ENCODE assay signal across 13 cellular contexts in the genomic region with DNA sequence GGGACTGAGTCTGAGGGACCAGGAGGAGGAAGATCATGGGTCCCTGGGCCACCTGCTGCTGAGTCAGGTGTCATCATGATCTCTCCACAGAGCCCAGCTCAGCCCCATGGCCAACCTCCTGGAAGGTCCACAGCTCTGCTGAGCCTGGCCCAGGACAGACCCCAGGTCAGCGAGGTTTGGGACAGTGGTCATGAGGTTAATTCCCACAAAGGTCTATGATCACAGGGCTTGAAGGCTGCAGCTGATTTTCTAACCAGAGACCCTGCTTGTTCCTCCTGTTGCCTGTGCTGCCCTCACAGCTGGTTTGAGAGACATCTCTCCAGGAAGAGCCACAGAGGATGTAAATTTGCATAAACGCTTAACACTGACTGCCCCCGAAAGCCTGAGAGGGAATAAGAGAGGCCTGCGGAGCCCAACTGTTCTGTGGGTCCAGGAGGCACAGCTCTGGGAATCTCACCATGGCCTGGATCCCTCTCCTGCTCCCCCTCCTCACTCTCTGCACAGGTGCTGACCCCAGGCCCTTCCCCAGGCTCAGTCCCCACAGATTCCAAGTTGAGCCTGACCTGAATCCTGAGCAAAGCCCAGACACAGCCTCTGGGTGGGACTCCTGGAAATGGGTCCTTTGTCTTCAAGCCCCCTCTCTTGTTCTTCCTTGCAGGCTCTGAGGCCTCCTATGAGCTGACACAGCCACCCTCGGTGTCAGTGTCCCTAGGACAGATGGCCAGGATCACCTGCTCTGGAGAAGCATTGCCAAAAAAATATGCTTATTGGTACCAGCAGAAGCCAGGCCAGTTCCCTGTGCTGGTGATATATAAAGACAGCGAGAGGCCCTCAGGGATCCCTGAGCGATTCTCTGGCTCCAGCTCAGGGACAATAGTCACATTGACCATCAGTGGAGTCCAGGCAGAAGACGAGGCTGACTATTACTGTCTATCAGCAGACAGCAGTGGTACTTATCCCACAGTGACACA.
DNase-seq lines count a peak whose midpoint lies in the region; ATAC-seq and TF ChIP-seq lines count a peak whose summit lies in the region.
"Had no signal": no experiment of that assay in that cellular context is flagged by ENCODE, and none has a peak within 500 bp of the region (broad histone marks: within the 10 kb centered on the region; RNA-seq: fewer than 3 reads in every experiment).

No MANE protein-coding gene starts in this region.

- DNase-seq in GM12864 (ENCODE audit: low read depth) (peak; percentile 34), MM.1S (peak; percentile 67), mucosa of descending colon (no peak), WERI-Rb-1 (no peak), GDM1 (lab: John Stamatoyannopoulos, UW) (no peak), ureter (ENCODE audit: low spot score) (no peak)
- DNase-seq in T-helper 2 cell treated with Interferon-gamma antibody and Interleukin-4, amounts not matched to agents 5 μg/mL and 100 μg/mL, for 36 hours (ENCODE audit: low spot score) = no peak
- DNase-seq: DMS 273 treated with DMSO at 0.1 percent for 48 hours, left lung had no signal

- no peak overlapping the region for H3K27ac Mint-ChIP-seq in T-helper 2 cell treated with Interferon-gamma antibody and Interleukin-4, amounts not matched to agents 5 μg/mL and 100 μg/mL, for 36 hours
- H3K27ac Mint-ChIP-seq: activated CD4-positive, alpha-beta memory T cell treated with anti-CD3 and anti-CD28 coated beads, Interleukin-2, amount 10 ng/mL, durations not matched to agents 7 days and 5 days had no signal

- H3K36me3 ChIP-seq in MM.1S (replicated peaks; ENCODE audit: insufficient read depth, low read length) (no peaks in the 10 kb centered on the region), mucosa of descending colon (ENCODE audit: low read depth) (no peaks in the 10 kb centered on the region), WERI-Rb-1 (no peaks in the 10 kb centered on the region)
- H3K36me3 ChIP-seq: ascending aorta, left lung had no signal

- TF ChIP-seq CTCF in GM12864 (IDR thresholded peaks at IDR 0.05; ENCODE audit: low read depth, low read length, missing control alignments) (no peak), MM.1S (IDR thresholded peaks at IDR 0.05; ENCODE audit: low read length) (no peak), mucosa of descending colon (IDR thresholded peaks at IDR 0.05) (no peak), WERI-Rb-1 (IDR thresholded peaks at IDR 0.05; ENCODE audit: low read depth, low read length) (no peak)

- H2AFZ ChIP-seq in MM.1S (ENCODE audit: low read length) = no peak overlapping the region; the same call in 1 of the 2 replicates

- H3F3A ChIP-seq in MM.1S (ENCODE audit: insufficient read depth, low read length) = peaks cover 41% of the 10 kb centered on the region

- no peaks in the 10 kb centered on the region for H3K9me3 Mint-ChIP-seq in T-helper 2 cell treated with Interferon-gamma antibody and Interleukin-4, amounts not matched to agents 5 μg/mL and 100 μg/mL, for 36 hours
- H3K9me3 Mint-ChIP-seq: activated CD4-positive, alpha-beta memory T cell treated with anti-CD3 and anti-CD28 coated beads, Interleukin-2, amount 10 ng/mL, durations not matched to agents 7 days and 5 days had no signal

- peaks cover 5% of the 10 kb centered on the region for H3K27me3 Mint-ChIP-seq in T-helper 2 cell treated with Interferon-gamma antibody and Interleukin-4, amounts not matched to agents 5 μg/mL and 100 μg/mL, for 36 hours (ENCODE audit: low read depth)

- H3K9me3 ChIP-seq in MM.1S (replicated peaks; ENCODE audit: insufficient read depth, low read length) = no peaks in the 10 kb centered on the region
- no peaks in the 10 kb centered on the region for H3K9me3 ChIP-seq in mucosa of descending colon
- H3K9me3 ChIP-seq in WERI-Rb-1 (ENCODE audit: severe bottlenecking) = no peaks in the 10 kb centered on the region
- H3K9me3 ChIP-seq: ascending aorta, left lung had no signal

- H3K4me3 Mint-ChIP-seq in T-helper 2 cell treated with Interferon-gamma antibody and Interleukin-4, amounts not matched to agents 5 μg/mL and 100 μg/mL, for 36 hours = no peak overlapping the region
- H3K4me3 Mint-ChIP-seq: activated CD4-positive, alpha-beta memory T cell treated with anti-CD3 and anti-CD28 coated beads, Interleukin-2, amount 10 ng/mL, durations not matched to agents 7 days and 5 days had no signal

- no peaks in the 10 kb centered on the region for H3K4me1 Mint-ChIP-seq in T-helper 2 cell treated with Interferon-gamma antibody and Interleukin-4, amounts not matched to agents 5 μg/mL and 100 μg/mL, for 36 hours (ENCODE audit: low read depth)

- H3K79me2 ChIP-seq in MM.1S (ENCODE audit: low read length) = no peaks in the 10 kb centered on the region

- no peak overlapping the region for H3K4me3 ChIP-seq in GM12864 (ENCODE audit: low read depth, low read length)
- H3K4me3 ChIP-seq in MM.1S (ENCODE audit: low read length) = no peak overlapping the region
- no peak overlapping the region for H3K4me3 ChIP-seq in mucosa of descending colon
- H3K4me3 ChIP-seq in WERI-Rb-1 (ENCODE audit: low read depth, low read length) = no peak overlapping the region
- H3K4me3 ChIP-seq: ascending aorta, dorsolateral prefrontal cortex, left lung had no signal

- H3K27me3 ChIP-seq in MM.1S (replicated peaks; ENCODE audit: insufficient read depth, low read length) (no peaks in the 10 kb centered on the region), WERI-Rb-1 (ENCODE audit: insufficient read depth, low read depth, severe bottlenecking) (no peaks in the 10 kb centered on the region)
- H3K27me3 ChIP-seq: ascending aorta had no signal

- no peaks in the 10 kb centered on the region for H3K36me3 Mint-ChIP-seq in T-helper 2 cell treated with Interferon-gamma antibody and Interleukin-4, amounts not matched to agents 5 μg/mL and 100 μg/mL, for 36 hours (ENCODE audit: low read depth)

- H3K27ac ChIP-seq in MM.1S (ENCODE audit: low read length) (peak overlapping the region; percentile 81), WERI-Rb-1 (no peak overlapping the region)
- H3K27ac ChIP-seq: ascending aorta, dorsolateral prefrontal cortex, left lung had no signal

- no peaks in the 10 kb centered on the region for H4K20me1 ChIP-seq in MM.1S (ENCODE audit: insufficient read depth, low read length)

- intact Hi-C loops in mucosa of descending colon (cut with DNase I, micrococcal nuclease) = no loop called here

- H3K9ac ChIP-seq in MM.1S (ENCODE audit: low read length) = peak overlapping the region; percentile 13; the same call in 1 of the 2 replicates

- no peaks in the 10 kb centered on the region for H3K9me2 ChIP-seq in MM.1S (replicated peaks; ENCODE audit: insufficient read depth, low read length)

- H3K4me1 ChIP-seq in MM.1S (ENCODE audit: low read length) = peaks cover 52% of the 10 kb centered on the region
- no peaks in the 10 kb centered on the region for H3K4me1 ChIP-seq in mucosa of descending colon (ENCODE audit: low read depth)
- H3K4me1 ChIP-seq: ascending aorta had no signal

- peak overlapping the region; percentile 37 for H3K4me2 ChIP-seq in MM.1S (ENCODE audit: low read depth, low read length)

- ATAC-seq in GM19455 (IDR thresholded peaks at IDR 0.05; ENCODE audit: unreplicated experiment) (peak; percentile 64), mucosa of descending colon (peak; percentile 51)

Comparison
In these comparisons a context has a peak if more than half of its experiments do, and no peak if none do; other contexts are left out.
1. DNase-seq: peak in GM12864 (single experiment) and MM.1S (single experiment); none in mucosa of descending colon (0 of 3), WERI-Rb-1 (single experiment), GDM1 (single experiment), T-helper 2 cell treated with Interferon-gamma antibody and Interleukin-4, amounts not matched to agents 5 μg/mL and 100 μg/mL, for 36 hours (single experiment) and ureter (single experiment).